Comparison of ENCODE assay signal across 19 cellular contexts in genomic region chr7:1302936-1303335, GRCh38.
"Had no signal": no experiment of that assay in that cellular context is flagged by ENCODE, and none has a peak within 500 bp of the region (broad histone marks: within the 10 kb centered on the region; RNA-seq: fewer than 3 reads in every experiment).

No MANE protein-coding gene starts in this region.

- H3K27me3 ChIP-seq: ovary, right atrium auricular region, testis had no signal

- H3K27ac ChIP-seq: gastrocnemius medialis, heart right ventricle, ovary, right atrium auricular region, sigmoid colon, skin epidermis, testis, tibial nerve had no signal

- H3K9me3 ChIP-seq: gastrocnemius medialis, heart right ventricle, mucosa of descending colon, ovary, right atrium auricular region, sigmoid colon, testis, tibial nerve had no signal

- H3K4me3 ChIP-seq: gastrocnemius medialis, heart right ventricle, mucosa of descending colon, ovary, right atrium auricular region, sigmoid colon, skin epidermis, testis, tibial nerve had no signal

- DNase-seq: effector memory CD4-positive, alpha-beta T cell; gastrocnemius medialis; heart right ventricle; hypothalamus; ovary; sigmoid colon; stimulated activated CD4-positive, alpha-beta T cell treated with anti-CD3 and anti-CD28 coated beads, Interleukin-2, amount 100 ng/mL, for 24 hours; stimulated activated CD4-positive, alpha-beta T cell treated with anti-CD3 and anti-CD28 coated beads, Interleukin-4, amount 100 ng/mL, for 4 hours; stimulated activated naive B cell treated with anti-CD40 and anti-IgM and Interleukin-4, amounts not matched to agents 10 μg/mL and 1 μg/mL and 100 μg/mL, for 72 hours; stimulated activated naive CD8-positive, alpha-beta T cell treated with anti-CD3 and anti-CD28 coated beads, Interleukin-15, amount 100 ng/mL, for 72 hours; testis had no signal

- ATAC-seq: esophagus mucosa; gastrocnemius medialis; heart right ventricle; mucosa of descending colon; naive thymus-derived CD8-positive, alpha-beta T cell; stimulated activated naive B cell treated with anti-CD40 and anti-IgM and Interleukin-4, amounts not matched to agents 10 μg/mL and 1 μg/mL and 100 μg/mL, for 72 hours; stimulated activated naive CD8-positive, alpha-beta T cell treated with anti-CD3 and anti-CD28 coated beads, Interleukin-15, amount 100 ng/mL, for 72 hours had no signal

- H3K4me1 ChIP-seq: gastrocnemius medialis, heart right ventricle, right atrium auricular region, sigmoid colon, testis, tibial nerve had no signal

- H3K36me3 ChIP-seq: gastrocnemius medialis, heart right ventricle, ovary, right atrium auricular region, sigmoid colon, tibial nerve had no signal

- FAIRE-seq: endometrium, islet of Langerhans had no signal
